ENCODE assay signal across 8 cellular contexts in genomic region chr14:68248481-68249255, GRCh38.
DNase-seq lines count a peak whose midpoint lies in the region; ATAC-seq and TF ChIP-seq lines count a peak whose summit lies in the region.

No MANE protein-coding gene starts in this region.

- H3K9me3 ChIP-seq in fibroblast of lung (ENCODE audit: control insufficient read depth, insufficient read depth, low read depth, low read length) = no peaks in the 10 kb centered on the region

- POLR2A ChIA-PET in T-cell (lab: Charles Lee) = interaction anchor here in 1 of 2 donors (0.6 kb wide), 1 partner anchor 594 kb away, joined by 3 read pairs; no protein-coding TSS in a partner anchor

- DNase-seq in A172 (ENCODE audit: low spot score) (peak; percentile 63), ELR (ENCODE audit: low read depth) (peak; percentile 72), NB4 (ENCODE audit: low read depth) (peak; percentile 64), T-cell (peak in 5 of 34 experiments; percentile 4 to 27 (median 18)), fibroblast of lung (ENCODE audit: low read depth in 2 of 2) (peak; percentile 81 to 88)
- DNase-seq in natural killer cell treated with Interleukin-12 subunit alpha and Interleukin-12 subunit beta and Interleukin-15 and Interleukin-18, amount 100 ng/mL, for 72 hours (ENCODE audit: low spot score) = no peak

- no peaks in the 10 kb centered on the region for H4K20me1 ChIP-seq in fibroblast of lung (ENCODE audit: control insufficient read depth, extremely low read depth, insufficient read depth, low read length)

- ATAC-seq in T-cell (replicated peaks in 1 of 4) (peak; percentile 64 to 83 (median 74)), HG03520 (IDR thresholded peaks at IDR 0.05; ENCODE audit: unreplicated experiment) (no peak), HG03159 (IDR thresholded peaks at IDR 0.05; ENCODE audit: unreplicated experiment) (no peak)
- ATAC-seq in natural killer cell treated with Interleukin-12 subunit alpha and Interleukin-12 subunit beta and Interleukin-15 and Interleukin-18, amount 100 ng/mL, for 72 hours = peak in 1 of 2 donors; percentile 59

- H3K4me1 Mint-ChIP-seq in T-cell = peaks cover 36 to 48% (median 41%) of the 10 kb centered on the region in 3 donors
- H3K4me1 Mint-ChIP-seq in natural killer cell treated with Interleukin-12 subunit alpha and Interleukin-12 subunit beta and Interleukin-15 and Interleukin-18, amount 100 ng/mL, for 72 hours (ENCODE audit: low read depth in 2 of 2) = peaks cover 31 to 41% of the 10 kb centered on the region in 2 donors

- H3K4me2 ChIP-seq in fibroblast of lung (ENCODE audit: extremely low read depth, insufficient read depth, low read length) = peak overlapping the region; percentile 25

- CTCF ChIA-PET in T-cell (lab: Charles Lee) = interaction anchor here (0.6 to 6.3 kb wide), 18 partner anchors 8 to 596 kb away, joined by 3 to 81 read pairs (median 6); no protein-coding TSS in a partner anchor

- H3K36me3 Mint-ChIP-seq in T-cell = no peaks in the 10 kb centered on the region
- H3K36me3 Mint-ChIP-seq in natural killer cell treated with Interleukin-12 subunit alpha and Interleukin-12 subunit beta and Interleukin-15 and Interleukin-18, amount 100 ng/mL, for 72 hours = no peaks in the 10 kb centered on the region

- H3K79me2 ChIP-seq in fibroblast of lung (ENCODE audit: control insufficient read depth, insufficient read depth, low read length) = no peaks in the 10 kb centered on the region

- no peak for TF ChIP-seq POLR2A in NB4 (IDR thresholded peaks at IDR 0.05; ENCODE audit: extremely low read depth, insufficient read length)

- H3K4me3 ChIP-seq in NB4 (ENCODE audit: low read depth, low read length) (no peak overlapping the region), fibroblast of lung (replicated peaks in 1 of 4; ENCODE audit: control extremely low read depth in 1 of 4, insufficient read depth in 1 of 4, low read depth in 3 of 4, low read length in 4 of 4) (no peak overlapping the region)

- H3K4me1 ChIP-seq in fibroblast of lung (ENCODE audit: control insufficient read depth, extremely low read depth, insufficient read depth, low read length) = peaks cover 33% of the 10 kb centered on the region

- peak overlapping the region; percentile 9 for H3K27ac ChIP-seq in fibroblast of lung (ENCODE audit: insufficient read depth, low read length)

- no peak overlapping the region for H3K4me3 Mint-ChIP-seq in T-cell
- H3K4me3 Mint-ChIP-seq in natural killer cell treated with Interleukin-12 subunit alpha and Interleukin-12 subunit beta and Interleukin-15 and Interleukin-18, amount 100 ng/mL, for 72 hours = no peak overlapping the region

- no peak overlapping the region for H2AFZ ChIP-seq in fibroblast of lung (ENCODE audit: low read length)

- no peaks in the 10 kb centered on the region for H3K27me3 ChIP-seq in fibroblast of lung (ENCODE audit: control insufficient read depth, insufficient read depth, low read length)

- H3K36me3 ChIP-seq in fibroblast of lung (ENCODE audit: control insufficient read depth, insufficient read depth, low read length) = no peaks in the 10 kb centered on the region

- TF ChIP-seq CTCF in NB4 (IDR thresholded peaks at IDR 0.05; ENCODE audit: low read depth, low read length) (no peak), fibroblast of lung (conservative IDR thresholded peaks at IDR 0.05 in 1 of 2, IDR thresholded peaks at IDR 0.05 in 1 of 2; ENCODE audit: low read depth in 1 of 2, low read length in 2 of 2) (peak; percentile 36 to 42)

- H3K27me3 Mint-ChIP-seq in T-cell = no peaks in the 10 kb centered on the region
- H3K27me3 Mint-ChIP-seq in natural killer cell treated with Interleukin-12 subunit alpha and Interleukin-12 subunit beta and Interleukin-15 and Interleukin-18, amount 100 ng/mL, for 72 hours = no peaks in the 10 kb centered on the region

- H3K27ac Mint-ChIP-seq in T-cell = peak overlapping the region; percentile 61 to 73
- peak overlapping the region; percentile 52 to 65 for H3K27ac Mint-ChIP-seq in natural killer cell treated with Interleukin-12 subunit alpha and Interleukin-12 subunit beta and Interleukin-15 and Interleukin-18, amount 100 ng/mL, for 72 hours

- H3K9me3 Mint-ChIP-seq in T-cell = no peaks in the 10 kb centered on the region
- no peaks in the 10 kb centered on the region for H3K9me3 Mint-ChIP-seq in natural killer cell treated with Interleukin-12 subunit alpha and Interleukin-12 subunit beta and Interleukin-15 and Interleukin-18, amount 100 ng/mL, for 72 hours

- H3K9ac ChIP-seq in fibroblast of lung (ENCODE audit: insufficient read depth, low read length) = no peak overlapping the region

Comparison
In these comparisons a context has a peak if more than half of its experiments do, and no peak if none do; other contexts are left out.
1. ATAC-seq: peak in T-cell (4 of 4); none in HG03520 (single experiment) and HG03159 (single experiment).